8 cellular contexts compared by ENCODE assay signal in genomic region chr9:33447404-33448158, GRCh38. TPM values are rescaled to one million over a fixed set of nuclear protein-coding genes. Genes with fewer than 3 reads are reported as not detected.
DNase-seq lines count a peak whose midpoint lies in the region; ATAC-seq and TF ChIP-seq lines count a peak whose summit lies in the region.

Gene AQP3, minus strand, starts transcription at chr9:33447593. Its CDS starts 63 bp downstream, at chr9:33447530.

- peak; percentile 33 for ATAC-seq in HG03439 (IDR thresholded peaks at IDR 0.05; ENCODE audit: unreplicated experiment)
- ATAC-seq in heart left ventricle, result peak; percentile 70 to 87 (median 86)
- ATAC-seq in GM19467 (IDR thresholded peaks at IDR 0.05; ENCODE audit: unreplicated experiment), result no peak

- TF ChIP-seq POLR2A in heart left ventricle (IDR thresholded peaks at IDR 0.05), result peak in 1 of 2 donors; percentile 13

- H3K9me3 ChIP-seq in heart left ventricle, result no peaks in the 10 kb centered on the region

- 3 to 15% (median 4%) methylated on average over 15 to 48 of the region's 48 CpGs for WGBS in heart left ventricle, 4 donors

- peaks cover 0 to 27% (median 12%) of the 10 kb centered on the region in 12 donors for H3K4me1 ChIP-seq in heart left ventricle

- peak within 1 kb of the TSS in 11 of 12 donors; percentile 38 to 80 (median 63) for H3K27ac ChIP-seq in heart left ventricle

- H3K27me3 ChIP-seq in heart left ventricle, result no peaks in the 10 kb centered on the region

- H3K4me3 ChIP-seq in GM08714 (ENCODE audit: low read length), result peak within 1 kb of the TSS; percentile 6; the same call in 1 of the 2 replicates
- H3K4me3 ChIP-seq in heart left ventricle, result peak within 1 kb of the TSS; percentile 26 to 67 (median 58)

- peak in 11 of 12 donors; percentile 12 to 51 (median 31) for TF ChIP-seq CTCF in heart left ventricle (IDR thresholded peaks at IDR 0.05)

- peaks cover 0 to 5% (median 0%) of the 10 kb centered on the region in 9 donors for H3K36me3 ChIP-seq in heart left ventricle

- intact Hi-C loops in heart left ventricle (cut with DNase I), result loop anchor here in 1 of 10 donors (5.0 kb wide), 1 partner anchor 70 kb away; no protein-coding TSS in a partner anchor
- intact Hi-C loops in posterior cingulate gyrus (cut with DNase I), result no loop called here

- DNase-seq in RKO (ENCODE audit: low spot score), result peak; percentile 30
- DNase-seq in activated naive CD4-positive, alpha-beta T cell treated with Interleukin-2 at 50 U/mL for 16 hours, result peak; percentile 72
- DNase-seq in heart left ventricle, result peak; percentile 63 to 84 (median 67)
- DNase-seq in posterior cingulate gyrus, result peak; percentile 50 to 94 (median 60)
- no peak for DNase-seq in superior temporal gyrus (ENCODE audit: extremely low spot score)

RNA-seq across cellular contexts. Expression of gene AQP3, which starts in this region (rescaled TPM):
- total RNA-seq in heart left ventricle, result 100 to 1,000 TPM in 1 of 9 donors, 10 to 100 TPM in 6, 1 to 10 TPM in 2; 6.0 to 116 (median 13.3) TPM
- 10 to 100 TPM in 1 of 2 donors, 1 to 10 TPM in 1; 7.5 to 27.1 TPM for polyA plus RNA-seq in heart left ventricle
